In genomic region chr1:185434721-185435120, GRCh38 we compare ENCODE assay signal across 27 cellular contexts.
"Had no signal": no experiment of that assay in that cellular context is flagged by ENCODE, and none has a peak within 500 bp of the region (broad histone marks: within the 10 kb centered on the region; RNA-seq: fewer than 3 reads in every experiment).

No MANE protein-coding gene starts in this region.

- H3K36me3 ChIP-seq: stomach, suprapubic skin, thoracic aorta, thyroid gland, tibial artery, tibial nerve, transverse colon, upper lobe of left lung, upper lobe of right lung, uterus, vagina had no signal

- H3K9me3 ChIP-seq: stomach, suprapubic skin, testis, thoracic aorta, thyroid gland, tibial artery, tibial nerve, transverse colon, upper lobe of left lung, upper lobe of right lung, uterus, vagina had no signal

- H3K27ac ChIP-seq: stomach, suprapubic skin, testis, thoracic aorta, thyroid gland, tibial artery, tibial nerve, transverse colon, upper lobe of left lung, upper lobe of right lung, uterus, vagina had no signal

- H3K4me1 ChIP-seq: testis, thyroid gland, tibial nerve, upper lobe of right lung, uterus had no signal

- ATAC-seq: stimulated activated effector memory CD8-positive, alpha-beta T cell treated with anti-CD3 and anti-CD28 coated beads, Interleukin-12 subunit alpha, Interleukin-12 subunit beta, amount 100 ng/mL, for 72 hours; stimulated activated memory B cell treated with anti-CD40 and anti-IgM and Interleukin-4, amounts not matched to agents 10 μg/mL and 1 μg/mL and 100 μg/mL, for 72 hours; stimulated activated naive B cell treated with anti-CD40 and anti-IgM and Interleukin-4, amounts not matched to agents 10 μg/mL and 1 μg/mL and 100 μg/mL, for 72 hours; stimulated activated naive CD8-positive, alpha-beta T cell treated with anti-CD3 and anti-CD28 coated beads, Interleukin-15, amount 100 ng/mL, for 72 hours; stimulated activated naive CD8-positive, alpha-beta T cell treated with anti-CD3 and anti-CD28 coated beads, Interleukin-15, Interleukin-2, amounts not matched to agents 100 U/mL and 50 U/mL, for 24 hours; upper lobe of right lung had no signal

- H3K27me3 ChIP-seq: stomach, suprapubic skin, testis, thyroid gland, tibial artery, tibial nerve, transverse colon, upper lobe of left lung, upper lobe of right lung, uterus, vagina had no signal

- FAIRE-seq: urothelium cell line had no signal

- DNase-seq: stimulated activated CD4-positive, alpha-beta T cell treated with anti-CD3 and anti-CD28 coated beads, Interleukin-2, amount 100 ng/mL, for 48 hours; stimulated activated CD4-positive, alpha-beta T cell treated with anti-CD3 and anti-CD28 coated beads, Interleukin-4, amount 100 ng/mL, for 1 hour; stimulated activated CD4-positive, alpha-beta T cell treated with anti-CD3 and anti-CD28 coated beads, Interleukin-4, amount 100 ng/mL, for 24 hours; stimulated activated CD4-positive, alpha-beta T cell treated with anti-CD3 and anti-CD28 coated beads, Interleukin-4, amount 100 ng/mL, for 4 hours; stimulated activated CD8-positive, alpha-beta memory T cell treated with anti-CD3 and anti-CD28 coated beads, Interleukin-4, amount 100 ng/mL, for 48 hours; stimulated activated naive B cell treated with anti-CD40 and anti-IgM and Interleukin-4, amounts not matched to agents 10 μg/mL and 1 μg/mL and 100 μg/mL, for 72 hours; stimulated activated naive CD4-positive, alpha-beta T cell; stimulated activated naive CD4-positive, alpha-beta T cell treated with Interleukin-2 at 50 U/mL for 16 hours; stimulated activated naive CD8-positive, alpha-beta T cell treated with anti-CD3 and anti-CD28 coated beads, Interleukin-15, amount 100 ng/mL, for 72 hours; stimulated activated naive CD8-positive, alpha-beta T cell treated with anti-CD3 and anti-CD28 coated beads, Interleukin-15, Interleukin-2, amounts not matched to agents 100 U/mL and 50 U/mL, for 24 hours; stomach; substantia nigra; testis; thyroid gland; tibial artery; transverse colon; trophoblast cell; upper lobe of left lung; upper lobe of right lung; uterus had no signal

- H3K4me3 ChIP-seq: stomach, suprapubic skin, testis, thoracic aorta, thyroid gland, tibial artery, tibial nerve, transverse colon, upper lobe of left lung, upper lobe of right lung, uterus, vagina had no signal
